Comparison of ENCODE assay signal across 1 cellular context in genomic region chr4:694341-694940, GRCh38.
TF ChIP-seq lines count a peak whose summit lies in the region.

No MANE protein-coding gene starts in this region.

TF ChIP-seq in H1, 55 proteins besides CTCF, POLR2A, EP300 and RAD21:
- TF ChIP-seq TBP (IDR thresholded peaks at IDR 0.05; ENCODE audit: low read depth, low read length) (peak; percentile 71; the same call in 1 of the 2 replicates), SP1 (IDR thresholded peaks at IDR 0.05; ENCODE audit: low read depth, low read length) (0 out of 2 replicates have a peak, but pooled peaks have one; percentile 12)
